In the genomic region with DNA sequence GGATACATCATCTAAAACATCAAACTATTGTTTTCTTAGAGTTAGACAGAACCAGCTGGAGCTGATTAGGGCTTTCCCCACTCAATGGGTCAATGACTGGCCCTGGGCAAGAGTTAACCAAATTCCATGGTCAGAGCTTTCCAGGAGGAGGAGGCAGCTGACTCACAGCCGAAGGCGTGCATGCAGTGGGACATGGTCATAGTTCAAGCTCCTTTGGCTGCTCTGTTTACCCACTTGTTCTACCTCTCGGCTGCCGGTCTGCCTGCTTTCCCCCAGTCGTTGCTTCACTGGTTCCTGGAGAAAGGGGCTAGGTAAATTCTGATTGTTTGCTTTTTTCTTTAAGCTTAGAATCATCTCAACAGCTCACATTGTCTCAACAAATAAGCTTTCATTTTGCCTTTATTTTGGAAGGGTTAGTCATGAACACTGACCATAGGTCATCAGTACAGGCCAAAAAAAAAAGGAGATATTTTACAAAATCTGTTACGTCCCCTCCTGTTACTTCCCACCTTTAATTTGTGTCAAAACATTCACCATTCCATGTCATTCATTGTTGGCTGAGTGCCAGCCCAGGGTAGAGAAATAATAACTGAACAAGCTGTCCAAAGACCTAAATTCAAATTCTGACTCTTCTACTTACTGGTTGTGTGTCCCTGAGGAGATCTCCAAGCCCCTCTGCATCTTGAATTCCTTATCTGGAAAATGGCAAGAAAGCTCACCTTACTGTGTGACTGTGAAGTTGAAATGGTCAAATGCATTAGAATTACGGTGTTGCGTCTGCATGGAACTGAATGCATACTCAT, we compare ENCODE assay signal across 11 cellular contexts. TPM values are rescaled to one million over a fixed set of nuclear protein-coding genes. Genes with fewer than 3 reads are reported as not detected.
DNase-seq lines count a peak whose midpoint lies in the region; ATAC-seq and TF ChIP-seq lines count a peak whose summit lies in the region.
"Had no signal": no experiment of that assay in that cellular context is flagged by ENCODE, and none has a peak within 500 bp of the region (broad histone marks: within the 10 kb centered on the region; RNA-seq: fewer than 3 reads in every experiment).

No MANE protein-coding gene starts in this region.

- no peak for ATAC-seq in GM18907 (IDR thresholded peaks at IDR 0.05; ENCODE audit: unreplicated experiment)

- H3K27ac Mint-ChIP-seq in glutamatergic neuron (ENCODE audit: unreplicated experiment), result no peak overlapping the region
- H3K27ac Mint-ChIP-seq: naive B cell; T-helper 1 cell treated with Interleukin-12 subunit alpha and Interleukin-12 subunit beta and Interleukin-4 antibody, amounts not matched to agents 30 μg/mL and 1 μg/mL, for 36 hours had no signal

- no peaks in the 10 kb centered on the region for H3K27me3 Mint-ChIP-seq in glutamatergic neuron (ENCODE audit: unreplicated experiment)

- no peaks in the 10 kb centered on the region for H3K9me3 Mint-ChIP-seq in glutamatergic neuron (ENCODE audit: unreplicated experiment)
- H3K9me3 Mint-ChIP-seq: T-helper 1 cell treated with Interleukin-12 subunit alpha and Interleukin-12 subunit beta and Interleukin-4 antibody, amounts not matched to agents 30 μg/mL and 1 μg/mL, for 36 hours had no signal

- no peaks in the 10 kb centered on the region for H3K9me3 ChIP-seq in MG63
- peaks cover 0 to 2% of the 10 kb centered on the region in 2 donors for H3K9me3 ChIP-seq in esophagus (ENCODE audit: control insufficient read depth in 2 of 2, insufficient read depth in 1 of 2, low read depth in 1 of 2, low read length in 1 of 2)

- 64 to 69% methylated on average over 8 of the region's 8 CpGs for WGBS in esophagus, 2 donors

- no peaks in the 10 kb centered on the region for H3K36me3 Mint-ChIP-seq in glutamatergic neuron (ENCODE audit: unreplicated experiment)
- H3K36me3 Mint-ChIP-seq: naive B cell had no signal

- no peaks in the 10 kb centered on the region for H3K4me1 Mint-ChIP-seq in glutamatergic neuron (ENCODE audit: low read depth, unreplicated experiment)
- H3K4me1 Mint-ChIP-seq: naive B cell had no signal

- TF ChIP-seq CTCF in glutamatergic neuron (IDR thresholded peaks at IDR 0.05; ENCODE audit: partially characterized antibody, unreplicated experiment), result no peak

- H3K27ac ChIP-seq in esophagus (ENCODE audit: low read depth in 2 of 2, low read length in 1 of 2), result peak overlapping the region; percentile 54 to 80

- peak; percentile 36 for DNase-seq in COLO668 (lab: John Stamatoyannopoulos, UW; ENCODE audit: unreplicated experiment)
- peak; percentile 93 for DNase-seq in MG63
- peak; percentile 56 for DNase-seq in non-pigmented ciliary epithelial cell (ENCODE audit: low read depth)
- no peak for DNase-seq in SIG-M5 (lab: John Stamatoyannopoulos, UW)
- no peak for DNase-seq in stimulated activated CD4-positive, alpha-beta T cell treated with anti-CD3 and anti-CD28 coated beads, Interleukin-2, amount 100 ng/mL, for 48 hours
- DNase-seq in glutamatergic neuron, result no peak
- DNase-seq: DMS79 treated with DMSO at 0.1 percent for 48 hours, naive B cell had no signal

- H3K27me3 ChIP-seq in MG63, result no peaks in the 10 kb centered on the region
- no peaks in the 10 kb centered on the region for H3K27me3 ChIP-seq in esophagus (ENCODE audit: control insufficient read depth in 1 of 2, insufficient read depth in 2 of 2, low read length in 2 of 2)

- H3K4me1 ChIP-seq in esophagus (ENCODE audit: control insufficient read depth in 2 of 2, insufficient read depth in 2 of 2, low read length in 1 of 2), result peaks cover 3% of the 10 kb centered on the region in 2 donors

- H3K36me3 ChIP-seq in MG63 (no peaks in the 10 kb centered on the region), esophagus (ENCODE audit: control insufficient read depth in 2 of 2, insufficient read depth in 2 of 2, low read length in 1 of 2) (peaks cover 0 to 2% of the 10 kb centered on the region in 2 donors)

- H3K4me3 ChIP-seq in MG63 (no peak overlapping the region), esophagus (ENCODE audit: low read depth in 1 of 2, low read length in 2 of 2) (no peak overlapping the region)

- no peak overlapping the region for H3K4me3 Mint-ChIP-seq in glutamatergic neuron (ENCODE audit: unreplicated experiment)
- H3K4me3 Mint-ChIP-seq: naive B cell; T-helper 1 cell treated with Interleukin-12 subunit alpha and Interleukin-12 subunit beta and Interleukin-4 antibody, amounts not matched to agents 30 μg/mL and 1 μg/mL, for 36 hours had no signal

RNA-seq across cellular contexts. Expression of gene MAB21L3, which starts 12.0 kb away (rescaled TPM):
- total RNA-seq in MG63 (2014; rRNA removed; shearing (Covaris generic); ENCODE audit: low replicate concordance), result 1.3 TPM in 1 of 2 replicates, not detected in the other
- 1 to 10 TPM; 2.8 to 7.8 TPM for polyA plus RNA-seq in esophagus
- 0.22 TPM for total RNA-seq in glutamatergic neuron (ENCODE audit: unreplicated experiment)

Comparison
In these comparisons a context has a peak if more than half of its experiments do, and no peak if none do; other contexts are left out.
1. DNase-seq: peak in COLO668 (single experiment), MG63 (single experiment) and non-pigmented ciliary epithelial cell (single experiment); none in SIG-M5 (single experiment), stimulated activated CD4-positive, alpha-beta T cell treated with anti-CD3 and anti-CD28 coated beads, Interleukin-2, amount 100 ng/mL, for 48 hours (0 of 2) and glutamatergic neuron (single experiment).